ENCODE assay signal across 11 cellular contexts in genomic region chr9:96646081-96646991, GRCh38. TPM values are rescaled to one million over a fixed set of nuclear protein-coding genes. Genes with fewer than 3 reads are reported as not detected.
DNase-seq lines count a peak whose midpoint lies in the region; ATAC-seq, FAIRE-seq and TF ChIP-seq lines count a peak whose summit lies in the region.
"Had no signal": no experiment of that assay in that cellular context is flagged by ENCODE, and none has a peak within 500 bp of the region (broad histone marks: within the 10 kb centered on the region; RNA-seq: fewer than 3 reads in every experiment).

No MANE protein-coding gene starts in this region.

- no peak for TF ChIP-seq RAD21 in SK-N-SH (IDR thresholded peaks at IDR 0.05; ENCODE audit: low read length)

- TF ChIP-seq POLR2A in GM12891 (IDR thresholded peaks at IDR 0.05; ENCODE audit: low read depth, low read length), result no peak

- H3K27me3 ChIP-seq in SK-N-SH (ENCODE audit: insufficient read depth), result no peaks in the 10 kb centered on the region
- H3K27me3 ChIP-seq in small intestine (ENCODE audit: control insufficient read depth in 2 of 2, insufficient read depth in 2 of 2, low read length in 2 of 2), result no peaks in the 10 kb centered on the region
- H3K27me3 ChIP-seq: adrenal gland had no signal

- H3K27ac ChIP-seq in SK-N-SH (ENCODE audit: low read depth in 2 of 2, low read length in 1 of 2) (no peak overlapping the region), small intestine (ENCODE audit: low read depth in 1 of 2, low read length in 1 of 2) (peak overlapping the region in 1 of 2 donors; percentile 56)

- peaks cover 7% of the 10 kb centered on the region for H3F3A ChIP-seq in SK-N-SH (replicated peaks; ENCODE audit: insufficient read depth)

- H2AFZ ChIP-seq in SK-N-SH (ENCODE audit: low read depth), result no peak overlapping the region

- TF ChIP-seq EP300 in SK-N-SH (IDR thresholded peaks at IDR 0.05; ENCODE audit: borderline replicate concordance in 1 of 2, low read depth in 1 of 2, low read length in 1 of 2), result no peak

- H3K9me2 ChIP-seq in SK-N-SH, result no peaks in the 10 kb centered on the region

- no peak for FAIRE-seq in GM12891 (lab: Jason Lieb, UNC)
- no peak for FAIRE-seq in small intestine (lab: Jason Lieb, UNC)
- FAIRE-seq: GM18507 had no signal

- peak; percentile 34 to 69 for ATAC-seq in left cardiac atrium

- WGBS in SK-N-SH (ENCODE audit: low lambda C conversion rate), result 88% methylated on average over 13 of the region's 13 CpGs
- whole genome bisulfite sequencing in small intestine, 3 donors, result 75 to 91% (median 80%) methylated on average over 13 of the region's 13 CpGs

- H3K36me3 ChIP-seq in SK-N-SH (replicated peaks in 1 of 2; ENCODE audit: control insufficient read depth in 1 of 2, insufficient read depth in 2 of 2, low read length in 1 of 2), result peaks cover 26 to 56% of the 10 kb centered on the region in 2 experiments
- H3K36me3 ChIP-seq in small intestine (ENCODE audit: control insufficient read depth in 2 of 2, insufficient read depth in 2 of 2, low read length in 2 of 2), result peaks cover 1 to 7% of the 10 kb centered on the region in 2 donors

- POLR2A ChIA-PET in SK-N-SH (lab: Yijun Ruan, JAX), result no interaction called here

- H3K9ac ChIP-seq in SK-N-SH, result no peak overlapping the region

- intact Hi-C loops in left cardiac atrium (cut with DNase I), result no loop called here

- CTCF ChIA-PET in SK-N-SH (lab: Yijun Ruan, JAX), result interaction anchor here (0.8 kb wide), 1 partner anchor 818 kb away, joined by 3 read pairs; no protein-coding TSS in a partner anchor

- peaks cover 6% of the 10 kb centered on the region for H3K79me2 ChIP-seq in SK-N-SH (ENCODE audit: insufficient read depth)

- no peak overlapping the region for H3K4me2 ChIP-seq in SK-N-SH

- no peak for TF ChIP-seq CTCF in SK-N-SH (IDR thresholded peaks at IDR 0.05)

- DNase-seq in GM12891 (ENCODE audit: insufficient read length, low spot score), result no peak
- no peak for DNase-seq in SK-N-SH
- no peak for DNase-seq in left cardiac atrium
- peak; percentile 78 for DNase-seq in stromal cell of bone marrow (ENCODE audit: low read depth)
- no peak for DNase-seq in NCI-H2196 treated with DMSO at 0.1 percent for 48 hours (lab: John Stamatoyannopoulos, UW; ENCODE audit: unreplicated experiment)
- DNase-seq in small intestine, result no peak
- no peak for DNase-seq in GM19240 (ENCODE audit: insufficient read length, low spot score)
- DNase-seq in NCI-H146 (lab: John Stamatoyannopoulos, UW), result no peak
- DNase-seq: NCI-H1930 had no signal

- no peaks in the 10 kb centered on the region for H4K20me1 ChIP-seq in SK-N-SH (ENCODE audit: insufficient read depth)

- H3K4me3 ChIP-seq in SK-N-SH (ENCODE audit: low read depth in 2 of 2, low read length in 1 of 2), result no peak overlapping the region
- H3K4me3 ChIP-seq in small intestine (ENCODE audit: low read depth in 1 of 2, low read length in 2 of 2), result no peak overlapping the region
- H3K4me3 ChIP-seq: adrenal gland had no signal

- peaks cover 0 to 2% of the 10 kb centered on the region in 2 experiments; a peak in 1 of 4 replicates for H3K4me1 ChIP-seq in SK-N-SH (ENCODE audit: control insufficient read depth in 1 of 2, insufficient read depth in 2 of 2, low read depth in 1 of 2, low read length in 1 of 2)
- no peaks in the 10 kb centered on the region for H3K4me1 ChIP-seq in small intestine (ENCODE audit: control insufficient read depth in 2 of 2, insufficient read depth in 1 of 2, low read depth in 1 of 2, low read length in 1 of 2)
- H3K4me1 ChIP-seq: adrenal gland had no signal

- no peaks in the 10 kb centered on the region for H3K9me3 ChIP-seq in SK-N-SH
- H3K9me3 ChIP-seq in small intestine (ENCODE audit: control insufficient read depth, low read depth), result no peaks in the 10 kb centered on the region
- H3K9me3 ChIP-seq: adrenal gland had no signal

TF ChIP-seq in GM12891, 5 proteins besides CTCF, POLR2A, EP300 and RAD21:
- TF ChIP-seq SPI1 (IDR thresholded peaks at IDR 0.05; ENCODE audit: low read depth, low read length), result 0 out of 2 replicates have a peak, but pooled peaks have one; percentile 22
- TF ChIP-seq POU2F2 (IDR thresholded peaks at IDR 0.05; ENCODE audit: low read depth, low read length), result no peak

TF ChIP-seq in SK-N-SH, 30 proteins besides CTCF, POLR2A, EP300 and RAD21:
- TF ChIP-seq FOXM1 (IDR thresholded peaks at IDR 0.05; ENCODE audit: low read depth) (no peak), USF1 (IDR thresholded peaks at IDR 0.05; ENCODE audit: borderline replicate concordance, low read depth) (peak; percentile 15; the same call in 1 of the 2 replicates), ELF1 (IDR thresholded peaks at IDR 0.05) (no peak), MAX (IDR thresholded peaks at IDR 0.05; ENCODE audit: low read depth) (0 out of 2 replicates have a peak, but pooled peaks have one; percentile 22), FOSL2 (IDR thresholded peaks at IDR 0.05; ENCODE audit: borderline replicate concordance, low read depth) (no peak), CHD2 (IDR thresholded peaks at IDR 0.05; ENCODE audit: low read length, partially characterized antibody) (no peak)

RNA-seq across cellular contexts. Expression of gene PRXL2C, which starts 8.8 kb away (rescaled TPM):
- polyA plus RNA-seq in GM12891 (2012; ENCODE audit: low read depth, missing spikeins), result 0.82 TPM
- polyA plus RNA-seq in SK-N-SH (2012; rRNA removed) (8.4 and 8.7 TPM in 2 replicates), small intestine (1 to 10 TPM; 3.1 to 7.6 (median 6.7) TPM)
- 11.5 and 12.8 TPM in 2 replicates for polyA plus RNA-seq in SK-N-SH (2012; cell fraction: cytosol; rRNA removed)
- 2.4 and 3.7 TPM in 2 replicates for polyA plus RNA-seq in SK-N-SH (2012; cell fraction: nucleus; rRNA removed)
- 10 to 100 TPM; 19.3 to 25.3 TPM for total RNA-seq in left cardiac atrium

RNA-seq across cellular contexts. Expression of gene CDC14B, which starts 26.7 kb away (rescaled TPM):
- 0.19 TPM for polyA plus RNA-seq in GM12891 (2012; ENCODE audit: low read depth, missing spikeins)
- 10.1 and 10.5 TPM in 2 replicates for polyA plus RNA-seq in SK-N-SH (2012; rRNA removed)
- 13.8 and 15.5 TPM in 2 replicates for polyA plus RNA-seq in SK-N-SH (2012; cell fraction: cytosol; rRNA removed)
- polyA plus RNA-seq in SK-N-SH (2012; cell fraction: nucleus; rRNA removed), result 12.5 and 21.1 TPM in 2 replicates
- 10 to 100 TPM; 15.1 to 20.4 TPM for total RNA-seq in left cardiac atrium
- 10 to 100 TPM in 2 of 3 donors, 1 to 10 TPM in 1; 8.5 to 17.4 (median 10.8) TPM for polyA plus RNA-seq in small intestine
